In genomic region chr11:75191330-75191717, GRCh38 we compare ENCODE assay signal across 23 cellular contexts. TPM values are rescaled to one million over a fixed set of nuclear protein-coding genes. Genes with fewer than 3 reads are reported as not detected.
A peak's percentile ranks its signal among the peaks of the same experiment; 100 is the strongest.
DNase-seq lines count a peak whose midpoint lies in the region; ATAC-seq and TF ChIP-seq lines count a peak whose summit lies in the region.
"Had no signal": no experiment of that assay in that cellular context is flagged by ENCODE, and none has a peak within 500 bp of the region (broad histone marks: within the 10 kb centered on the region; RNA-seq: fewer than 3 reads in every experiment).

No MANE protein-coding gene starts in this region.

- no peaks in the 10 kb centered on the region for H3K9me3 Mint-ChIP-seq in endothelial cell (ENCODE audit: unreplicated experiment)
- peaks cover 0 to 1% (median 0%) of the 10 kb centered on the region in 11 donors for H3K9me3 Mint-ChIP-seq in naive thymus-derived CD4-positive, alpha-beta T cell
- H3K9me3 Mint-ChIP-seq: CD4-positive, alpha-beta memory T cell; central memory CD8-positive, alpha-beta T cell; effector memory CD8-positive, alpha-beta T cell had no signal

- H3K27me3 ChIP-seq in MG63, result no peaks in the 10 kb centered on the region
- H3K27me3 ChIP-seq in naive thymus-derived CD4-positive, alpha-beta T cell (ENCODE audit: control insufficient read depth in 2 of 2, insufficient read depth in 2 of 2, low read length in 2 of 2), result no peaks in the 10 kb centered on the region

- H3K27me3 Mint-ChIP-seq in endothelial cell (ENCODE audit: unreplicated experiment), result peaks cover 14% of the 10 kb centered on the region
- H3K27me3 Mint-ChIP-seq in naive thymus-derived CD4-positive, alpha-beta T cell, result peaks cover 0 to 11% (median 0%) of the 10 kb centered on the region in 5 donors
- H3K27me3 Mint-ChIP-seq: CD4-positive, alpha-beta memory T cell; central memory CD8-positive, alpha-beta T cell had no signal

- no peak overlapping the region for H3K4me3 Mint-ChIP-seq in endothelial cell (ENCODE audit: unreplicated experiment)
- no peak overlapping the region for H3K4me3 Mint-ChIP-seq in naive thymus-derived CD4-positive, alpha-beta T cell
- H3K4me3 Mint-ChIP-seq: CD4-positive, alpha-beta memory T cell; central memory CD8-positive, alpha-beta T cell; effector memory CD8-positive, alpha-beta T cell had no signal

- no peak overlapping the region for H3K4me3 ChIP-seq in MG63
- no peak overlapping the region for H3K4me3 ChIP-seq in mesodermal cell (ENCODE audit: extremely low read depth, insufficient read depth, low read length, poor library complexity, severe bottlenecking)
- no peak overlapping the region for H3K4me3 ChIP-seq in naive thymus-derived CD4-positive, alpha-beta T cell (ENCODE audit: low read length)
- H3K4me3 ChIP-seq: SK-N-MC had no signal

- H3K27ac ChIP-seq in mesodermal cell (ENCODE audit: low read depth, low read length, severe bottlenecking), result peak overlapping the region; percentile 50
- H3K27ac ChIP-seq in naive thymus-derived CD4-positive, alpha-beta T cell (ENCODE audit: low read depth, low read length), result no peak overlapping the region
- H3K27ac ChIP-seq: SK-N-MC had no signal

- POLR2A ChIA-PET in naive thymus-derived CD4-positive, alpha-beta T cell (lab: Charles Lee), result no interaction called here

- CTCF ChIA-PET in naive thymus-derived CD4-positive, alpha-beta T cell (lab: Charles Lee), result interaction anchor here (0.8 kb wide), 1 partner anchor 41 kb away, joined by 3 read pairs; no protein-coding TSS in a partner anchor

- 63 to 80% methylated on average over 2 of the region's 3 CpGs for WGBS in mesodermal cell (ENCODE audit: insufficient coverage in 2 of 2), 2 experiments

- peaks cover 44% of the 10 kb centered on the region for H3K4me1 Mint-ChIP-seq in endothelial cell (ENCODE audit: unreplicated experiment)
- H3K4me1 Mint-ChIP-seq in naive thymus-derived CD4-positive, alpha-beta T cell, result peaks cover 0 to 2% (median 0%) of the 10 kb centered on the region in 7 donors
- H3K4me1 Mint-ChIP-seq: CD4-positive, alpha-beta memory T cell; central memory CD8-positive, alpha-beta T cell had no signal

- DNase-seq in MG63, result peak; percentile 9
- DNase-seq in NCI-H446 (lab: John Stamatoyannopoulos, UW), result peak; percentile 39 to 63
- DNase-seq in endothelial cell (ENCODE audit: low spot score), result peak; percentile 59
- no peak for DNase-seq in activated CD4-positive, CD25-positive, alpha-beta regulatory T cell (lab: John Stamatoyannopoulos, UW)
- DNase-seq in C1 segment of cervical spinal cord (lab: John Stamatoyannopoulos, UW), result no peak
- DNase-seq in naive thymus-derived CD4-positive, alpha-beta T cell, result no peak
- DNase-seq in stimulated activated CD4-positive, alpha-beta T cell treated with anti-CD3 and anti-CD28 coated beads, Interleukin-2, amount 100 ng/mL, for 24 hours, result no peak
- DNase-seq: activated CD4-positive, CD25-positive, alpha-beta regulatory T cell treated with anti-CD3 and anti-CD28 coated beads, Interleukin-2, amount 50 U/mL, for 72 hours; activated naive CD4-positive, alpha-beta T cell treated with anti-CD3 and anti-CD28 coated beads, Interleukin-2, amount 50 U/mL, for 16 hours; anterior cingulate cortex; CD4-positive, alpha-beta memory T cell; DMS79; effector memory CD8-positive, alpha-beta T cell; HCEC 1CT; left colon; NCI-H1048; NCI-H2081 treated with DMSO at 0.1 percent for 48 hours; NCI-H774 had no signal

- no peaks in the 10 kb centered on the region for H3K36me3 ChIP-seq in MG63
- H3K36me3 ChIP-seq in mesodermal cell (ENCODE audit: control insufficient read depth, insufficient read depth, low read length), result no peaks in the 10 kb centered on the region
- no peaks in the 10 kb centered on the region for H3K36me3 ChIP-seq in naive thymus-derived CD4-positive, alpha-beta T cell (ENCODE audit: control insufficient read depth in 2 of 3, insufficient read depth in 3 of 3, low read length in 3 of 3)

- H3K9me3 ChIP-seq in MG63 (no peaks in the 10 kb centered on the region), mesodermal cell (ENCODE audit: control insufficient read depth, low read length) (no peaks in the 10 kb centered on the region)
- H3K9me3 ChIP-seq in naive thymus-derived CD4-positive, alpha-beta T cell (ENCODE audit: control insufficient read depth in 2 of 3, low read length in 3 of 3), result no peaks in the 10 kb centered on the region

- peak overlapping the region; percentile 72 for H3K27ac Mint-ChIP-seq in endothelial cell (ENCODE audit: unreplicated experiment)
- H3K27ac Mint-ChIP-seq in naive thymus-derived CD4-positive, alpha-beta T cell, result no peak overlapping the region
- H3K27ac Mint-ChIP-seq: effector memory CD8-positive, alpha-beta T cell had no signal

- H3K4me1 ChIP-seq in mesodermal cell (ENCODE audit: control insufficient read depth, insufficient read depth, low read length, poor library complexity, severe bottlenecking), result peaks cover 5% of the 10 kb centered on the region
- no peaks in the 10 kb centered on the region for H3K4me1 ChIP-seq in naive thymus-derived CD4-positive, alpha-beta T cell (ENCODE audit: control insufficient read depth in 2 of 2, insufficient read depth in 2 of 2, low read length in 2 of 2)

- TF ChIP-seq CTCF in endothelial cell (IDR thresholded peaks at IDR 0.05; ENCODE audit: unreplicated experiment), result no peak

- no peak for ATAC-seq in naive thymus-derived CD4-positive, alpha-beta T cell
- ATAC-seq: effector memory CD8-positive, alpha-beta T cell; left colon had no signal

- H3K36me3 Mint-ChIP-seq in endothelial cell (ENCODE audit: low read depth, unreplicated experiment), result peaks cover 5% of the 10 kb centered on the region
- H3K36me3 Mint-ChIP-seq in naive thymus-derived CD4-positive, alpha-beta T cell, result no peaks in the 10 kb centered on the region
- H3K36me3 Mint-ChIP-seq: CD4-positive, alpha-beta memory T cell had no signal

- intact Hi-C loops in naive thymus-derived CD4-positive, alpha-beta T cell (cut with micrococcal nuclease), result no loop called here

RNA-seq across cellular contexts. Expression of gene SLCO2B1, which starts 40.4 kb away (rescaled TPM):
- not detected in 2 replicates for total RNA-seq in MG63 (2014; rRNA removed; shearing (Covaris generic); ENCODE audit: low replicate concordance)
- total RNA-seq in endothelial cell (ENCODE audit: unreplicated experiment), result 3.5 TPM
- 0.88 TPM for polyA plus RNA-seq in mesodermal cell (2013, experiment 1 of 2)
- 0.10 TPM for polyA plus RNA-seq in mesodermal cell (2013, experiment 2 of 2)
- total RNA-seq in naive thymus-derived CD4-positive, alpha-beta T cell, result 1 to 10 TPM in 2 of 5 experiments, under 1 TPM in 2, not detected in 1; 0.19 to 4.3 (median 1.9) TPM
- not detected for polyA plus RNA-seq in naive thymus-derived CD4-positive, alpha-beta T cell
- total RNA-seq: activated CD8-positive, alpha-beta memory T cell treated with anti-CD3 and anti-CD28 coated beads for 36 hours; HT1080 had no signal
- polyA plus RNA-seq: CD4-positive, alpha-beta memory T cell had no signal

RNA-seq across cellular contexts. Expression of gene TPBGL, which starts 49.2 kb away (rescaled TPM):
- not detected in 2 replicates for total RNA-seq in MG63 (2014; rRNA removed; shearing (Covaris generic); ENCODE audit: low replicate concordance)
- 7.0 TPM for total RNA-seq in endothelial cell (ENCODE audit: unreplicated experiment)
- polyA plus RNA-seq in mesodermal cell (2013, experiment 1 of 2), result 1.3 TPM
- 1.1 TPM for polyA plus RNA-seq in mesodermal cell (2013, experiment 2 of 2)
- under 1 TPM; 0.15 to 0.58 (median 0.27) TPM for total RNA-seq in naive thymus-derived CD4-positive, alpha-beta T cell
- polyA plus RNA-seq in naive thymus-derived CD4-positive, alpha-beta T cell, result under 1 TPM in 1 of 2 donors, not detected in 1; 0.40 TPM

Comparison
In these comparisons a context has a peak if more than half of its experiments do, and no peak if none do; other contexts are left out.
1. DNase-seq: peak in MG63 (single experiment), NCI-H446 (2 of 2) and endothelial cell (single experiment); none in activated CD4-positive, CD25-positive, alpha-beta regulatory T cell (0 of 4), C1 segment of cervical spinal cord (0 of 14), naive thymus-derived CD4-positive, alpha-beta T cell (0 of 9) and stimulated activated CD4-positive, alpha-beta T cell treated with anti-CD3 and anti-CD28 coated beads, Interleukin-2, amount 100 ng/mL, for 24 hours (0 of 2).